In genomic region chr14:106218189-106218588, GRCh38 we compare ENCODE assay signal across 19 cellular contexts.
DNase-seq lines count a peak whose midpoint lies in the region; ATAC-seq and FAIRE-seq lines count a peak whose summit lies in the region.
"Had no signal": no experiment of that assay in that cellular context is flagged by ENCODE, and none has a peak within 500 bp of the region (broad histone marks: within the 10 kb centered on the region; RNA-seq: fewer than 3 reads in every experiment).

No MANE protein-coding gene starts in this region.

- H3K36me3 Mint-ChIP-seq in effector memory CD8-positive, alpha-beta T cell (ENCODE audit: insufficient read depth): no peaks in the 10 kb centered on the region
- H3K36me3 Mint-ChIP-seq: CD4-positive, alpha-beta memory T cell had no signal

- FAIRE-seq in GM18507 (lab: Jason Lieb, UNC): peak; percentile 49
- FAIRE-seq: K562 had no signal

- H3K9me3 Mint-ChIP-seq in effector memory CD8-positive, alpha-beta T cell: no peaks in the 10 kb centered on the region
- H3K9me3 Mint-ChIP-seq in stimulated activated naive CD8-positive, alpha-beta T cell treated with anti-CD3 and anti-CD28 coated beads, Interleukin-15, amount 100 ng/mL, for 72 hours: no peaks in the 10 kb centered on the region
- H3K9me3 Mint-ChIP-seq: T-helper 1 cell treated with Interleukin-12 subunit alpha and Interleukin-12 subunit beta and Interleukin-4 antibody, amounts not matched to agents 30 μg/mL and 1 μg/mL, for 36 hours had no signal

- peaks cover 14 to 65% of the 10 kb centered on the region in 2 donors for H3K27me3 Mint-ChIP-seq in effector memory CD8-positive, alpha-beta T cell
- H3K27me3 Mint-ChIP-seq in stimulated activated naive CD8-positive, alpha-beta T cell treated with anti-CD3 and anti-CD28 coated beads, Interleukin-15, amount 100 ng/mL, for 72 hours: peaks cover 10% of the 10 kb centered on the region

- no peak overlapping the region for H3K4me3 Mint-ChIP-seq in effector memory CD8-positive, alpha-beta T cell
- H3K4me3 Mint-ChIP-seq in stimulated activated naive CD8-positive, alpha-beta T cell treated with anti-CD3 and anti-CD28 coated beads, Interleukin-15, amount 100 ng/mL, for 72 hours: no peak overlapping the region
- H3K4me3 Mint-ChIP-seq: B cell; CD4-positive, alpha-beta memory T cell; T-helper 1 cell treated with Interleukin-12 subunit alpha and Interleukin-12 subunit beta and Interleukin-4 antibody, amounts not matched to agents 30 μg/mL and 1 μg/mL, for 36 hours had no signal

- no peak for ATAC-seq in effector memory CD8-positive, alpha-beta T cell (replicated peaks)
- ATAC-seq in stimulated activated naive CD8-positive, alpha-beta T cell treated with anti-CD3 and anti-CD28 coated beads, Interleukin-15, amount 100 ng/mL, for 72 hours: no peak
- ATAC-seq: HCT116, K562 had no signal

- peak; percentile 18 for DNase-seq in NCI-H2107 treated with DMSO at 0.1 percent for 48 hours (lab: John Stamatoyannopoulos, UW; ENCODE audit: unreplicated experiment)
- no peak for DNase-seq in NCI-H2107 (lab: John Stamatoyannopoulos, UW)
- DNase-seq in GM18507 (ENCODE audit: extremely low spot score, insufficient read length, low read depth): no peak
- DNase-seq in NAMALWA (ENCODE audit: low spot score): peak; percentile 34
- DNase-seq in UCSD-AML1 (lab: John Stamatoyannopoulos, UW; ENCODE audit: unreplicated experiment): peak; percentile 36
- DNase-seq in effector memory CD8-positive, alpha-beta T cell: no peak
- no peak for DNase-seq in stimulated activated naive CD8-positive, alpha-beta T cell treated with anti-CD3 and anti-CD28 coated beads, Interleukin-15, amount 100 ng/mL, for 72 hours
- DNase-seq in NCI-H82 (lab: John Stamatoyannopoulos, UW): no peak
- DNase-seq: 8988T; CD4-positive, alpha-beta memory T cell; DMS53; GOT3; NCI-H187; NCI-H345; NCI-H524 treated with DMSO at 0.1 percent for 48 hours had no signal

- peaks cover 2 to 7% of the 10 kb centered on the region in 2 donors for H3K4me1 Mint-ChIP-seq in effector memory CD8-positive, alpha-beta T cell (ENCODE audit: low read depth in 2 of 2)
- peaks cover 27% of the 10 kb centered on the region for H3K4me1 Mint-ChIP-seq in stimulated activated naive CD8-positive, alpha-beta T cell treated with anti-CD3 and anti-CD28 coated beads, Interleukin-15, amount 100 ng/mL, for 72 hours
- H3K4me1 Mint-ChIP-seq: B cell had no signal

- H3K27ac Mint-ChIP-seq in effector memory CD8-positive, alpha-beta T cell: no peak overlapping the region
- H3K27ac Mint-ChIP-seq in stimulated activated naive CD8-positive, alpha-beta T cell treated with anti-CD3 and anti-CD28 coated beads, Interleukin-15, amount 100 ng/mL, for 72 hours: no peak overlapping the region
- H3K27ac Mint-ChIP-seq: B cell; CD4-positive, alpha-beta memory T cell; T-helper 1 cell treated with Interleukin-12 subunit alpha and Interleukin-12 subunit beta and Interleukin-4 antibody, amounts not matched to agents 30 μg/mL and 1 μg/mL, for 36 hours had no signal

Comparison
In these comparisons a context has a peak if more than half of its experiments do, and no peak if none do; other contexts are left out.
1. DNase-seq: peak in NCI-H2107 treated with DMSO at 0.1 percent for 48 hours (single experiment), NAMALWA (single experiment) and UCSD-AML1 (single experiment); none in NCI-H2107 (single experiment), GM18507 (single experiment), effector memory CD8-positive, alpha-beta T cell (0 of 3), stimulated activated naive CD8-positive, alpha-beta T cell treated with anti-CD3 and anti-CD28 coated beads, Interleukin-15, amount 100 ng/mL, for 72 hours (0 of 2) and NCI-H82 (single experiment).